Comparison of ENCODE assay signal across 4 cellular contexts in genomic region chr2:96084858-96085518, GRCh38. TPM values are rescaled to one million over a fixed set of nuclear protein-coding genes. Genes with fewer than 3 reads are reported as not detected.
"Had no signal": no experiment of that assay in that cellular context is flagged by ENCODE, and none has a peak within 500 bp of the region (broad histone marks: within the 10 kb centered on the region; RNA-seq: fewer than 3 reads in every experiment).

No MANE protein-coding gene starts in this region.

RNA-seq across cellular contexts. Expression of gene ADRA2B, which starts 31.4 kb away (rescaled TPM):
- total RNA-seq: astrocyte, NCI-H460, RPMI7951 had no signal

RNA-seq across cellular contexts. Expression of gene GPAT2, which starts 50.3 kb away (rescaled TPM):
- total RNA-seq: NCI-H460, OCI-LY7, RPMI7951 had no signal

RNA-seq across cellular contexts. Expression of gene ASTL, which starts 53.3 kb away (rescaled TPM):
- total RNA-seq: astrocyte, NCI-H460, RPMI7951 had no signal
